ENCODE assay signal across 8 cellular contexts in genomic region chr9:127785023-127785932, GRCh38. TPM values are rescaled to one million over a fixed set of nuclear protein-coding genes. Genes with fewer than 3 reads are reported as not detected.
DNase-seq lines count a peak whose midpoint lies in the region; ATAC-seq, FAIRE-seq and TF ChIP-seq lines count a peak whose summit lies in the region.

No MANE protein-coding gene starts in this region.

- intact Hi-C loops in head of caudate nucleus (cut with DNase I) (loop anchor here (10.0 kb wide), 1 partner anchor 130 kb away; the partner anchor contains the start of gene ST6GALNAC4), pancreas (cut with DNase I) (no loop called here), tibial artery (cut with DNase I; ENCODE audit: low total_unique reads) (loop anchor here (2.0 to 5.0 kb wide), 2 partner anchors 50 to 87 kb away; partner anchors contain the start of gene TOR2A)

- ATAC-seq in pancreas, result peak; percentile 68 to 77 (median 72)

- CTCF ChIA-PET in GM10248 (lab: Yijun Ruan, JAX), result interaction anchor here (0.6 to 10.6 kb wide), 30 partner anchors 8 to 264 kb away, joined by 3 to 62 read pairs (median 4); partner anchors contain the start of gene TOR2A

- H3K4me3 ChIP-seq in HFF-Myc (replicated peaks; ENCODE audit: low read depth, low read length) (peak overlapping the region; percentile 86), pancreas (peak overlapping the region; percentile 73 to 100 (median 98)), tibial artery (peak overlapping the region; percentile 72 to 85)

- H3K27me3 Mint-ChIP-seq in activated naive CD8-positive, alpha-beta T cell treated with anti-CD3 and anti-CD28 coated beads for 36 hours, result no peaks in the 10 kb centered on the region

- H3K27me3 ChIP-seq in pancreas (no peaks in the 10 kb centered on the region), tibial artery (no peaks in the 10 kb centered on the region)

- DNase-seq in GM10248 (ENCODE audit: extremely low spot score) (peak; percentile 88), HFF-Myc (ENCODE audit: extremely low read depth, low read depth) (no peak), MV-4-11 (lab: John Stamatoyannopoulos, UW) (peak; percentile 63), SKM-1 treated with dmso at 0.1 percent for 144 hours (lab: John Stamatoyannopoulos, UW; ENCODE audit: unreplicated experiment) (peak; percentile 65), head of caudate nucleus (peak; percentile 61 to 95 (median 87)), pancreas (peak; percentile 84 to 97 (median 91)), tibial artery (peak; percentile 81 to 93)
- DNase-seq in activated naive CD8-positive, alpha-beta T cell treated with anti-CD3 and anti-CD28 coated beads for 36 hours, result peak; percentile 90

- H3K36me3 ChIP-seq in pancreas, result peaks cover 5 to 36% (median 27%) of the 10 kb centered on the region in 3 donors
- H3K36me3 ChIP-seq in tibial artery, result peaks cover 34 to 36% (median 34%) of the 10 kb centered on the region in 3 donors

- TF ChIP-seq CTCF in GM10248 (IDR thresholded peaks at IDR 0.05; ENCODE audit: control extremely low read depth, extremely low read depth, low read depth, missing control alignments) (peak; percentile 75), HFF-Myc (IDR thresholded peaks at IDR 0.05; ENCODE audit: low read depth, low read length, missing control alignments) (peak; percentile 74), pancreas (IDR thresholded peaks at IDR 0.05) (peak; percentile 80 to 94 (median 94)), tibial artery (IDR thresholded peaks at IDR 0.05) (peak; percentile 88 to 96)

- H3K27ac ChIP-seq in pancreas, result peak overlapping the region; percentile 84 to 93 (median 90)
- H3K27ac ChIP-seq in tibial artery, result peak overlapping the region; percentile 82 to 91

- H3K4me3 Mint-ChIP-seq in activated naive CD8-positive, alpha-beta T cell treated with anti-CD3 and anti-CD28 coated beads for 36 hours, result peak overlapping the region; percentile 97

- H3K9me3 ChIP-seq in pancreas (no peaks in the 10 kb centered on the region), tibial artery (no peaks in the 10 kb centered on the region)

- peak overlapping the region; percentile 95 for H3K27ac Mint-ChIP-seq in activated naive CD8-positive, alpha-beta T cell treated with anti-CD3 and anti-CD28 coated beads for 36 hours

- H3K4me1 Mint-ChIP-seq in activated naive CD8-positive, alpha-beta T cell treated with anti-CD3 and anti-CD28 coated beads for 36 hours, result peaks cover 62% of the 10 kb centered on the region

- 0 to 1% methylated on average over 51 to 113 of the region's 123 CpGs for WGBS in pancreas, 2 donors

- peaks cover 17 to 34% (median 25%) of the 10 kb centered on the region in 3 donors for H3K4me1 ChIP-seq in pancreas
- H3K4me1 ChIP-seq in tibial artery, result peaks cover 0 to 30% (median 20%) of the 10 kb centered on the region in 4 donors

- no peaks in the 10 kb centered on the region for H3K9me3 Mint-ChIP-seq in activated naive CD8-positive, alpha-beta T cell treated with anti-CD3 and anti-CD28 coated beads for 36 hours

- FAIRE-seq in pancreas (lab: Jason Lieb, UNC), result no peak

- POLR2A ChIA-PET in GM10248 (lab: Yijun Ruan, JAX), result interaction anchor here (0.7 to 1.5 kb wide), 5 partner anchors 9 to 132 kb away, joined by 3 to 6 read pairs (median 3); no protein-coding TSS in a partner anchor

- peaks cover 30% of the 10 kb centered on the region for H3K36me3 Mint-ChIP-seq in activated naive CD8-positive, alpha-beta T cell treated with anti-CD3 and anti-CD28 coated beads for 36 hours

RNA-seq across cellular contexts. Expression of gene CDK9, which starts 0.6 kb away (rescaled TPM):
- 10 to 100 TPM; 85.2 to 94.2 TPM for total RNA-seq in activated naive CD8-positive, alpha-beta T cell treated with anti-CD3 and anti-CD28 coated beads for 36 hours
- total RNA-seq in pancreas, result 10 to 100 TPM; 33.9 to 58.2 (median 43.9) TPM
- 100 to 1,000 TPM in 1 of 2 donors, 10 to 100 TPM in 1; 73.7 to 119 TPM for polyA plus RNA-seq in pancreas

RNA-seq across cellular contexts. Expression of gene SH2D3C, which starts 6.8 kb away (rescaled TPM):
- 10 to 100 TPM; 20.4 to 21.5 TPM for total RNA-seq in activated naive CD8-positive, alpha-beta T cell treated with anti-CD3 and anti-CD28 coated beads for 36 hours
- 1 to 10 TPM; 1.4 to 4.8 (median 1.8) TPM for total RNA-seq in pancreas
- polyA plus RNA-seq in pancreas, result 1 to 10 TPM; 6.9 to 7.1 TPM

RNA-seq across cellular contexts. Expression of gene FPGS, which starts 17.4 kb away (rescaled TPM):
- 10 to 100 TPM; 86.3 to 88.0 TPM for total RNA-seq in activated naive CD8-positive, alpha-beta T cell treated with anti-CD3 and anti-CD28 coated beads for 36 hours
- total RNA-seq in pancreas, result 10 to 100 TPM; 27.0 to 41.3 (median 34.3) TPM
- polyA plus RNA-seq in pancreas, result 10 to 100 TPM; 57.1 to 85.3 TPM

RNA-seq across cellular contexts. Expression of gene TOR2A, which starts 50.2 kb away (rescaled TPM):
- 10 to 100 TPM; 17.7 to 18.1 TPM for total RNA-seq in activated naive CD8-positive, alpha-beta T cell treated with anti-CD3 and anti-CD28 coated beads for 36 hours
- 1 to 10 TPM; 4.2 to 9.0 (median 5.8) TPM for total RNA-seq in pancreas
- 10 to 100 TPM; 10.1 to 17.5 TPM for polyA plus RNA-seq in pancreas

Comparison
In these comparisons a context has a peak if more than half of its experiments do, and no peak if none do; other contexts are left out.
1. intact Hi-C loops: an anchor here in head of caudate nucleus (10.0 kb wide) and tibial artery (2.0 to 5.0 kb wide); none called in pancreas.